Comparison of ENCODE assay signal across 1 cellular context in the genomic region with DNA sequence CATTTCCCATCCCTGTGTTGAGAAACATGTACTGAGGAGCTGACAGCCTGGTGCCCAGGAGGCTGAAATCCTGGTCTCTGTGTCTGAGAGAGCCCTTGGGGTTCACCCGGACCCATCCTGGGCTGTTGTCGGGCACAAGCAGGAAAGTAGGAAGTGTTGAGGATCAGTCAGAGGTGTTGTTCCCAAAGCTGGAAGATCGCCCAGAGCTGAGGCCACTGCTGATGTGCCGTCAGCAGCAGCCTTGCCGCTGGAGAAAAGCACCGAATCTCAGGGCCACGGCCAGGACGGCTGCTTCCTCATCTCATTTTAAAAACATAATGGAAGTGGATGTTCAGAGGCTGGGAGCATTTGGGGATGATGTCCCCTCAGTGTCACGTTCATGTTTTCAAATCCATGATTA.
TF ChIP-seq lines count a peak whose summit lies in the region.

No MANE protein-coding gene starts in this region.

TF ChIP-seq in GM23338, 12 proteins besides CTCF, POLR2A, EP300 and RAD21 (continued from another document):
- TF ChIP-seq, protein P1, sequence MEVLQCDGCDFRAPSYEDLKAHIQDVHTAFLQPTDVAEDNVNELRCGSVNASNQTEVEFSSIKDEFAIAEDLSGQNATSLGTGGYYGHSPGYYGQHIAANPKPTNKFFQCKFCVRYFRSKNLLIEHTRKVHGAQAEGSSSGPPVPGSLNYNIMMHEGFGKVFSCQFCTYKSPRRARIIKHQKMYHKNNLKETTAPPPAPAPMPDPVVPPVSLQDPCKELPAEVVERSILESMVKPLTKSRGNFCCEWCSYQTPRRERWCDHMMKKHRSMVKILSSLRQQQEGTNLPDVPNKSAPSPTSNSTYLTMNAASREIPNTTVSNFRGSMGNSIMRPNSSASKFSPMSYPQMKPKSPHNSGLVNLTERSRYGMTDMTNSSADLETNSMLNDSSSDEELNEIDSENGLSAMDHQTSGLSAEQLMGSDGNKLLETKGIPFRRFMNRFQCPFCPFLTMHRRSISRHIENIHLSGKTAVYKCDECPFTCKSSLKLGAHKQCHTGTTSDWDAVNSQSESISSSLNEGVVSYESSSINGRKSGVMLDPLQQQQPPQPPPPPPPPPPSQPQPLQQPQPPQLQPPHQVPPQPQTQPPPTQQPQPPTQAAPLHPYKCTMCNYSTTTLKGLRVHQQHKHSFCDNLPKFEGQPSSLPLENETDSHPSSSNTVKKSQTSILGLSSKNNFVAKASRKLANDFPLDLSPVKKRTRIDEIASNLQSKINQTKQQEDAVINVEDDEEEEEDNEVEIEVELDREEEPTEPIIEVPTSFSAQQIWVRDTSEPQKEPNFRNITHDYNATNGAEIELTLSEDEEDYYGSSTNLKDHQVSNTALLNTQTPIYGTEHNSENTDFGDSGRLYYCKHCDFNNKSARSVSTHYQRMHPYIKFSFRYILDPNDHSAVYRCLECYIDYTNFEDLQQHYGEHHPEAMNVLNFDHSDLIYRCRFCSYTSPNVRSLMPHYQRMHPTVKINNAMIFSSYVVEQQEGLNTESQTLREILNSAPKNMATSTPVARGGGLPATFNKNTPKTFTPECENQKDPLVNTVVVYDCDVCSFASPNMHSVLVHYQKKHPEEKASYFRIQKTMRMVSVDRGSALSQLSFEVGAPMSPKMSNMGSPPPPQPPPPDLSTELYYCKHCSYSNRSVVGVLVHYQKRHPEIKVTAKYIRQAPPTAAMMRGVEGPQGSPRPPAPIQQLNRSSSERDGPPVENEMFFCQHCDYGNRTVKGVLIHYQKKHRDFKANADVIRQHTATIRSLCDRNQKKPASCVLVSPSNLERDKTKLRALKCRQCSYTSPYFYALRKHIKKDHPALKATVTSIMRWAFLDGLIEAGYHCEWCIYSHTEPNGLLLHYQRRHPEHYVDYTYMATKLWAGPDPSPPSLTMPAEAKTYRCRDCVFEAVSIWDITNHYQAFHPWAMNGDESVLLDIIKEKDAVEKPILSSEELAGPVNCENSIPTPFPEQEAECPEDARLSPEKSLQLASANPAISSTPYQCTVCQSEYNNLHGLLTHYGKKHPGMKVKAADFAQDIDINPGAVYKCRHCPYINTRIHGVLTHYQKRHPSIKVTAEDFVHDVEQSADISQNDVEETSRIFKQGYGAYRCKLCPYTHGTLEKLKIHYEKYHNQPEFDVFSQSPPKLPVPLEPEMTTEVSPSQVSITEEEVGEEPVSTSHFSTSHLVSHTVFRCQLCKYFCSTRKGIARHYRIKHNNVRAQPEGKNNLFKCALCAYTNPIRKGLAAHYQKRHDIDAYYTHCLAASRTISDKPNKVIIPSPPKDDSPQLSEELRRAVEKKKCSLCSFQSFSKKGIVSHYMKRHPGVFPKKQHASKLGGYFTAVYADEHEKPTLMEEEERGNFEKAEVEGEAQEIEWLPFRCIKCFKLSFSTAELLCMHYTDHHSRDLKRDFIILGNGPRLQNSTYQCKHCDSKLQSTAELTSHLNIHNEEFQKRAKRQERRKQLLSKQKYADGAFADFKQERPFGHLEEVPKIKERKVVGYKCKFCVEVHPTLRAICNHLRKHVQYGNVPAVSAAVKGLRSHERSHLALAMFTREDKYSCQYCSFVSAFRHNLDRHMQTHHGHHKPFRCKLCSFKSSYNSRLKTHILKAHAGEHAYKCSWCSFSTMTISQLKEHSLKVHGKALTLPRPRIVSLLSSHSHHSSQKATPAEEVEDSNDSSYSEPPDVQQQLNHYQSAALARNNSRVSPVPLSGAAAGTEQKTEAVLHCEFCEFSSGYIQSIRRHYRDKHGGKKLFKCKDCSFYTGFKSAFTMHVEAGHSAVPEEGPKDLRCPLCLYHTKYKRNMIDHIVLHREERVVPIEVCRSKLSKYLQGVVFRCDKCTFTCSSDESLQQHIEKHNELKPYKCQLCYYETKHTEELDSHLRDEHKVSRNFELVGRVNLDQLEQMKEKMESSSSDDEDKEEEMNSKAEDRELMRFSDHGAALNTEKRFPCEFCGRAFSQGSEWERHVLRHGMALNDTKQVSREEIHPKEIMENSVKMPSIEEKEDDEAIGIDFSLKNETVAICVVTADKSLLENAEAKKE (CRISPR knock-in tag; IDR thresholded peaks at IDR 0.05) = no peak
- TF ChIP-seq CREB1 (CRISPR knock-in tag; IDR thresholded peaks at IDR 0.05; ENCODE audit: low read depth) = no peak
TF ChIP-seq in GM23338: peak in this region for 0.
